ENCODE assay signal across 8 cellular contexts in genomic region chr17:2400474-2400866, GRCh38. TPM values are rescaled to one million over a fixed set of nuclear protein-coding genes. Genes with fewer than 3 reads are reported as not detected.
A peak's percentile ranks its signal among the peaks of the same experiment; 100 is the strongest.
DNase-seq lines count a peak whose midpoint lies in the region; ATAC-seq and TF ChIP-seq lines count a peak whose summit lies in the region.

No MANE protein-coding gene starts in this region.

- TF ChIP-seq POLR2A in NB4 (IDR thresholded peaks at IDR 0.05; ENCODE audit: extremely low read depth, insufficient read length): no peak

- no peaks in the 10 kb centered on the region for H3K27me3 ChIP-seq in stomach smooth muscle (ENCODE audit: control insufficient read depth in 1 of 2, insufficient read depth in 2 of 2, low read length in 2 of 2)

- TF ChIP-seq CTCF in NB4 (IDR thresholded peaks at IDR 0.05; ENCODE audit: low read depth, low read length) (no peak), mucosa of descending colon (IDR thresholded peaks at IDR 0.05) (no peak)

- H3K4me1 ChIP-seq in mucosa of descending colon (ENCODE audit: low read depth): peaks cover 67% of the 10 kb centered on the region
- peaks cover 75% of the 10 kb centered on the region for H3K4me1 ChIP-seq in stomach smooth muscle (ENCODE audit: control insufficient read depth, insufficient read depth, low read length)

- H3K27ac ChIP-seq in stomach smooth muscle (ENCODE audit: low read length): peak overlapping the region; percentile 99

- no peak for ATAC-seq in mucosa of descending colon
- no peak for ATAC-seq in GM21717 (IDR thresholded peaks at IDR 0.05; ENCODE audit: unreplicated experiment)

- H3K36me3 ChIP-seq in mucosa of descending colon (ENCODE audit: low read depth): peaks cover 11% of the 10 kb centered on the region
- no peaks in the 10 kb centered on the region for H3K36me3 ChIP-seq in stomach smooth muscle (ENCODE audit: control insufficient read depth in 2 of 2, insufficient read depth in 2 of 2, low read length in 2 of 2)

- peak overlapping the region; percentile 90 to 100 for H3K9ac ChIP-seq in stomach smooth muscle (ENCODE audit: low read length in 2 of 2)

- intact Hi-C loops in mucosa of descending colon (cut with DNase I, micrococcal nuclease): no loop called here

- H3K4me3 ChIP-seq in NB4 (ENCODE audit: low read depth, low read length) (peak overlapping the region; percentile 73), mucosa of descending colon (peak overlapping the region; percentile 98), stomach smooth muscle (ENCODE audit: low read length in 2 of 2) (peak overlapping the region; percentile 96)

- H3K9me3 ChIP-seq in mucosa of descending colon (no peaks in the 10 kb centered on the region), stomach smooth muscle (ENCODE audit: control insufficient read depth in 2 of 2, low read length in 2 of 2) (no peaks in the 10 kb centered on the region)

- DNase-seq in GF-D8 (lab: John Stamatoyannopoulos, UW): peak; percentile 8
- peak; percentile 70 for DNase-seq in NB4 (ENCODE audit: low read depth)
- DNase-seq in activated CD4-positive, alpha-beta T cell treated with anti-CD3 and anti-CD28 coated beads, Interleukin-2, amount 50 U/mL, for 48 hours: peak; percentile 65 to 69
- DNase-seq in effector CD4-positive, alpha-beta T cell: peak; percentile 46
- peak; percentile 64 to 86 (median 77) for DNase-seq in mucosa of descending colon
- DNase-seq in NCI-H2107 treated with DMSO at 0.1 percent for 48 hours (lab: John Stamatoyannopoulos, UW; ENCODE audit: unreplicated experiment): no peak

RNA-seq across cellular contexts. Expression of gene MNT, which starts 0.4 kb away (rescaled TPM):
- 10 to 100 TPM; 22.8 to 39.1 (median 25.2) TPM for total RNA-seq in mucosa of descending colon
